Comparison of ENCODE assay signal across 20 cellular contexts in the genomic region with DNA sequence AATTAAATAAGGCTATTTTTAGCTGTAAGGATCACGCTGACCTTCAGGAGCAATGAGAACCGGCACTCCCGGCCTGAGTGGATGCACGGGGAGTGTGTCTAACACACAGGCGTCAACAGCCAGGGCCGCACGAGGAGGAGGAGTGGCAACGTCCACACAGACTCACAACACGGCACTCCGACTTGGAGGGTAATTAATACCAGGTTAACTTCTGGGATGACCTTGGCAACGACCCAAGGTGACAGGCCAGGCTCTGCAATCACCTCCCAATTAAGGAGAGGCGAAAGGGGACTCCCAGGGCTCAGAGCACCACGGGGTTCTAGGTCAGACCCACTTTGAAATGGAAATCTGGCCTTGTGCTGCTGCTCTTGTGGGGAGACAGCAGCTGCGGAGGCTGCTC.
A peak's percentile ranks its signal among the peaks of the same experiment; 100 is the strongest.
DNase-seq lines count a peak whose midpoint lies in the region; ATAC-seq and TF ChIP-seq lines count a peak whose summit lies in the region.
"Had no signal": no experiment of that assay in that cellular context is flagged by ENCODE, and none has a peak within 500 bp of the region (broad histone marks: within the 10 kb centered on the region; RNA-seq: fewer than 3 reads in every experiment).

No MANE protein-coding gene starts in this region.

- H3K9me3 Mint-ChIP-seq in glutamatergic neuron (ENCODE audit: unreplicated experiment): peaks cover 10% of the 10 kb centered on the region
- H3K9me3 Mint-ChIP-seq in activated T-helper 2 cell treated with anti-CD3 and anti-CD28 coated beads, Interferon-gamma antibody, Interleukin-2, Interleukin-4, amounts not matched to agents 10 μg/mL and 5 μg/mL and 100 μg/mL, durations not matched to agents 14 hours and 24 hours and 36 hours: no peaks in the 10 kb centered on the region
- H3K9me3 Mint-ChIP-seq: CD8-positive, alpha-beta T cell had no signal

- TF ChIP-seq POLR2A in gastrocnemius medialis (IDR thresholded peaks at IDR 0.05): no peak

- H3K9me3 ChIP-seq in gastrocnemius medialis: no peaks in the 10 kb centered on the region
- H3K9me3 ChIP-seq: SJSA1 had no signal

- no peaks in the 10 kb centered on the region for H3K27me3 ChIP-seq in gastrocnemius medialis
- H3K27me3 ChIP-seq: BLaER1 treated with 17β-estradiol and CSF1 and Interleukin-3, amounts not matched to agents 10 nM and 100 nM; SJSA1 had no signal

- H3K27ac ChIP-seq in gastrocnemius medialis: no peak overlapping the region
- H3K27ac ChIP-seq: BLaER1 treated with 17β-estradiol and CSF1 and Interleukin-3, amounts not matched to agents 10 nM and 100 nM; RWPE1; SJSA1 had no signal

- in situ Hi-C loops in gastrocnemius medialis (cut with MboI; ENCODE audit: low sequenced_read_pairs in 4 of 4): no loop called here

- ATAC-seq in Right ventricle myocardium superior (ENCODE audit: poor library complexity) (peak; percentile 86), gastrocnemius medialis (peak; percentile 21 to 42)
- ATAC-seq: CD8-positive, alpha-beta T cell; GM12878 had no signal

- intact Hi-C loops in Right ventricle myocardium superior (cut with DNase I) (no loop called here), gastrocnemius medialis (cut with DNase I; ENCODE audit: low total_unique reads) (no loop called here)
- intact Hi-C loops in activated T-helper 2 cell treated with anti-CD3 and anti-CD28 coated beads, Interferon-gamma antibody, Interleukin-2, Interleukin-4, amounts not matched to agents 10 μg/mL and 5 μg/mL and 100 μg/mL, durations not matched to agents 14 hours and 24 hours and 36 hours (cut with micrococcal nuclease): no loop called here

- no peak for TF ChIP-seq CTCF in gastrocnemius medialis (IDR thresholded peaks at IDR 0.05 in 4 of 5, conservative IDR thresholded peaks at IDR 0.05 in 1 of 5)
- TF ChIP-seq CTCF in glutamatergic neuron (IDR thresholded peaks at IDR 0.05; ENCODE audit: partially characterized antibody, unreplicated experiment): no peak

- H3K27ac Mint-ChIP-seq in glutamatergic neuron (ENCODE audit: unreplicated experiment): no peak overlapping the region
- no peak overlapping the region for H3K27ac Mint-ChIP-seq in activated T-helper 2 cell treated with anti-CD3 and anti-CD28 coated beads, Interferon-gamma antibody, Interleukin-2, Interleukin-4, amounts not matched to agents 10 μg/mL and 5 μg/mL and 100 μg/mL, durations not matched to agents 14 hours and 24 hours and 36 hours
- H3K27ac Mint-ChIP-seq: CD8-positive, alpha-beta T cell had no signal

- H3K4me1 Mint-ChIP-seq in glutamatergic neuron (ENCODE audit: low read depth, unreplicated experiment): no peaks in the 10 kb centered on the region
- peaks cover 4% of the 10 kb centered on the region for H3K4me1 Mint-ChIP-seq in activated T-helper 2 cell treated with anti-CD3 and anti-CD28 coated beads, Interferon-gamma antibody, Interleukin-2, Interleukin-4, amounts not matched to agents 10 μg/mL and 5 μg/mL and 100 μg/mL, durations not matched to agents 14 hours and 24 hours and 36 hours (ENCODE audit: low read depth)

- no peak overlapping the region for H3K4me3 ChIP-seq in gastrocnemius medialis
- H3K4me3 ChIP-seq: BLaER1 treated with 17β-estradiol and CSF1 and Interleukin-3, amounts not matched to agents 10 nM and 100 nM; GM12878; SJSA1 had no signal

- H3K4me3 Mint-ChIP-seq in glutamatergic neuron (ENCODE audit: unreplicated experiment): no peak overlapping the region
- H3K4me3 Mint-ChIP-seq in activated T-helper 2 cell treated with anti-CD3 and anti-CD28 coated beads, Interferon-gamma antibody, Interleukin-2, Interleukin-4, amounts not matched to agents 10 μg/mL and 5 μg/mL and 100 μg/mL, durations not matched to agents 14 hours and 24 hours and 36 hours (ENCODE audit: low read depth): no peak overlapping the region
- H3K4me3 Mint-ChIP-seq: CD8-positive, alpha-beta T cell had no signal

- peaks cover 5% of the 10 kb centered on the region in 2 donors for H3K4me1 ChIP-seq in gastrocnemius medialis
- H3K4me1 ChIP-seq: SJSA1 had no signal

- peaks cover 9% of the 10 kb centered on the region for H3K27me3 Mint-ChIP-seq in glutamatergic neuron (ENCODE audit: unreplicated experiment)
- H3K27me3 Mint-ChIP-seq in activated T-helper 2 cell treated with anti-CD3 and anti-CD28 coated beads, Interferon-gamma antibody, Interleukin-2, Interleukin-4, amounts not matched to agents 10 μg/mL and 5 μg/mL and 100 μg/mL, durations not matched to agents 14 hours and 24 hours and 36 hours (ENCODE audit: low read depth): no peaks in the 10 kb centered on the region

- DNase-seq in Right ventricle myocardium superior (peak; percentile 61), mesenteric fat pad (ENCODE audit: low spot score) (peak; percentile 73), gastrocnemius medialis (no peak), NCI-H2107 (lab: John Stamatoyannopoulos, UW) (no peak), glutamatergic neuron (no peak)
- DNase-seq in activated T-helper 2 cell treated with anti-CD3 and anti-CD28 coated beads, Interferon-gamma antibody, Interleukin-2, Interleukin-4, amounts not matched to agents 10 μg/mL and 5 μg/mL and 100 μg/mL, durations not matched to agents 14 hours and 24 hours and 36 hours (ENCODE audit: low spot score): no peak
- DNase-seq: Calu3; CD8-positive, alpha-beta T cell; NCI-H1092 treated with DMSO at 0.1 percent for 48 hours; NCI-H146; NCI-H2029 treated with DMSO at 0.1 percent for 48 hours; NCI-H2171 treated with DMSO at 0.1 percent for 48 hours; NCI-H446 treated with DMSO at 0.1 percent for 48 hours; NCI-H748 treated with DMSO at 0.1 percent for 48 hours; OCI-M1 had no signal

- peaks cover 0 to 57% of the 10 kb centered on the region in 2 donors for H3K36me3 ChIP-seq in gastrocnemius medialis
- H3K36me3 ChIP-seq: SJSA1 had no signal

- peaks cover 34% of the 10 kb centered on the region for H3K36me3 Mint-ChIP-seq in glutamatergic neuron (ENCODE audit: unreplicated experiment)
- H3K36me3 Mint-ChIP-seq in activated T-helper 2 cell treated with anti-CD3 and anti-CD28 coated beads, Interferon-gamma antibody, Interleukin-2, Interleukin-4, amounts not matched to agents 10 μg/mL and 5 μg/mL and 100 μg/mL, durations not matched to agents 14 hours and 24 hours and 36 hours (ENCODE audit: low read depth): peaks cover 3% of the 10 kb centered on the region
- H3K36me3 Mint-ChIP-seq: CD8-positive, alpha-beta T cell had no signal

TF ChIP-seq in PFSK-1, 5 proteins besides CTCF, POLR2A, EP300 and RAD21:
- TF ChIP-seq FOXP2 (optimal IDR thresholded peaks at IDR 0.05; ENCODE audit: borderline replicate concordance, extremely low read depth, extremely low read length, insufficient read depth) (peak; percentile 37), POLR2AphosphoS5 (IDR thresholded peaks at IDR 0.05; ENCODE audit: low read depth, low read length) (no peak)
TF ChIP-seq in PFSK-1: peak in this region for 1.

Comparison
In these comparisons a context has a peak if more than half of its experiments do, and no peak if none do; other contexts are left out.
1. DNase-seq: peak in Right ventricle myocardium superior (single experiment) and mesenteric fat pad (single experiment); none in gastrocnemius medialis (0 of 2), NCI-H2107 (single experiment), glutamatergic neuron (single experiment) and activated T-helper 2 cell treated with anti-CD3 and anti-CD28 coated beads, Interferon-gamma antibody, Interleukin-2, Interleukin-4, amounts not matched to agents 10 μg/mL and 5 μg/mL and 100 μg/mL, durations not matched to agents 14 hours and 24 hours and 36 hours (single experiment).